In genomic region chr4:101419324-101420135, GRCh38 we compare ENCODE assay signal across 8 cellular contexts.
DNase-seq lines count a peak whose midpoint lies in the region; ATAC-seq and TF ChIP-seq lines count a peak whose summit lies in the region.

No MANE protein-coding gene starts in this region.

- TF ChIP-seq CTCF in astrocyte of the spinal cord (IDR thresholded peaks at IDR 0.05; ENCODE audit: low read depth, low read length) (no peak), lower leg skin (IDR thresholded peaks at IDR 0.05) (no peak)

- in situ Hi-C loops in astrocyte of the spinal cord (cut with HindIII; ENCODE audit: low sequenced_read_pairs): no loop called here

- DNase-seq in NCI-H345 (lab: John Stamatoyannopoulos, UW) (peak; percentile 28), NCI-H345 treated with DMSO at 0.1 percent for 48 hours (lab: John Stamatoyannopoulos, UW; ENCODE audit: unreplicated experiment) (no peak), KG1 (lab: John Stamatoyannopoulos, UW) (peak; percentile 21), astrocyte of the spinal cord (ENCODE audit: low read depth, low spot score) (peak; percentile 55), HEK293T (ENCODE audit: extremely low spot score) (no peak), globus pallidus (ENCODE audit: low spot score) (no peak), lower leg skin (ENCODE audit: low spot score in 2 of 2) (no peak)

- CTCF ChIA-PET in HEK293T (lab: Yijun Ruan, JAX): no interaction called here

- 32 to 43% methylated on average over 5 of the region's 5 CpGs for WGBS in lower leg skin, 2 donors

- intact Hi-C loops in lower leg skin (cut with DNase I; ENCODE audit: low total_unique reads): no loop called here

- POLR2A ChIA-PET in HEK293T (lab: Yijun Ruan, JAX): no interaction called here

- ATAC-seq in GM21717 (IDR thresholded peaks at IDR 0.05; ENCODE audit: unreplicated experiment): peak; percentile 86

- no peak for TF ChIP-seq POLR2A in lower leg skin (IDR thresholded peaks at IDR 0.05)

- no peak overlapping the region for H3K4me3 ChIP-seq in astrocyte of the spinal cord (ENCODE audit: low read depth, low read length)
- no peak overlapping the region for H3K4me3 ChIP-seq in lower leg skin (ENCODE audit: low read depth, poor library complexity, severe bottlenecking)

TF ChIP-seq in HEK293T, 16 proteins besides CTCF, POLR2A, EP300 and RAD21:
- no peak for TF ChIP-seq FOXM1 (IDR thresholded peaks at IDR 0.05; ENCODE audit: borderline replicate concordance)
- no peak for TF ChIP-seq SUZ12 (IDR thresholded peaks at IDR 0.05)
- TF ChIP-seq NFRKB (IDR thresholded peaks at IDR 0.05): no peak
- no peak for TF ChIP-seq ARNT (IDR thresholded peaks at IDR 0.05)
- no peak for TF ChIP-seq HDGF (IDR thresholded peaks at IDR 0.05; ENCODE audit: borderline replicate concordance)
- no peak for TF ChIP-seq L3MBTL2 (conservative IDR thresholded peaks at IDR 0.05)
- no peak for TF ChIP-seq TARDBP (IDR thresholded peaks at IDR 0.05)
- TF ChIP-seq FOXA1 (IDR thresholded peaks at IDR 0.05): no peak
- no peak for TF ChIP-seq SP1 (IDR thresholded peaks at IDR 0.05)
- no peak for TF ChIP-seq PKNOX1 (IDR thresholded peaks at IDR 0.05)
- TF ChIP-seq BHLHE40 (IDR thresholded peaks at IDR 0.05; ENCODE audit: borderline replicate concordance): no peak
- TF ChIP-seq CTBP1 (IDR thresholded peaks at IDR 0.05; ENCODE audit: borderline replicate concordance): no peak
- TF ChIP-seq LEF1 (IDR thresholded peaks at IDR 0.05; ENCODE audit: borderline replicate concordance): no peak
- no peak for TF ChIP-seq ZNF384 (IDR thresholded peaks at IDR 0.05)
- no peak for TF ChIP-seq ELF4 (IDR thresholded peaks at IDR 0.05)
- TF ChIP-seq FOXK2 (IDR thresholded peaks at IDR 0.05): no peak
TF ChIP-seq in HEK293T: peak in this region for 0.

Comparison
In these comparisons a context has a peak if more than half of its experiments do, and no peak if none do; other contexts are left out.
1. DNase-seq: peak in NCI-H345 (single experiment), KG1 (single experiment) and astrocyte of the spinal cord (single experiment); none in NCI-H345 treated with DMSO at 0.1 percent for 48 hours (single experiment), HEK293T (single experiment), globus pallidus (single experiment) and lower leg skin (0 of 2).